25 cellular contexts compared by ENCODE assay signal in the genomic region with DNA sequence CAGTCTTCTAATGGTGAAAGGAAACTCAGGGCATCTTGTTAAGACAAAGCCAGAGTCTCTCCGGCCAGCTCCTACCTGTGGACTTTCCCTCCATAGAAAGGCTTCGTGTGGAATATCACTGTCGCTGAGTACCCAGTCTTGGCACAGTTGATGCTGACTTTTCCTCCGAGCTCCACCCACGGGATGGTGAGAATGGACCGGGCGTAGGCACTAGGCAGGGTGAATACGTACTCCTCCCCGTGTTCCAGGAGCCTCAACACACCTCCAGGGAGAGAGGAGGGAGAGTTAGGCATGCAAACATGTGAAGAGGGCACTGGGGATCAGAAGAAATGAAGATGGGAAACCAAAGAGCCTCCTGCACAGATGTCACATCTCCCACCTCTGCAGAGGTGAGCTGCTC.
"Had no signal": no experiment of that assay in that cellular context is flagged by ENCODE, and none has a peak within 500 bp of the region (broad histone marks: within the 10 kb centered on the region; RNA-seq: fewer than 3 reads in every experiment).

No MANE protein-coding gene starts in this region.

- H3K27me3 ChIP-seq: esophagus muscularis mucosa, foreskin keratinocyte, gastroesophageal sphincter, heart left ventricle, neural progenitor cell, right lobe of liver, testis, tibial nerve, upper lobe of left lung had no signal

- H3K4me1 Mint-ChIP-seq: immature natural killer cell, neural progenitor cell had no signal

- DNase-seq: effector memory CD4-positive, alpha-beta T cell; foreskin keratinocyte; heart left ventricle; hippocampal formation; immature natural killer cell; islet precursor cell; kidney glomerular epithelial cell; left ventricle myocardium superior; lower lobe of right lung; naive B cell; right lobe of liver; stimulated activated CD4-positive, alpha-beta T cell treated with anti-CD3 and anti-CD28 coated beads, Interleukin-15, amount 100 ng/mL, for 24 hours; stimulated activated CD4-positive, alpha-beta T cell treated with anti-CD3 and anti-CD28 coated beads, Interleukin-4, amount 100 ng/mL, for 1 hour; stimulated activated CD8-positive, alpha-beta memory T cell treated with anti-CD3 and anti-CD28 coated beads, Interleukin-4, amount 100 ng/mL, for 48 hours; stimulated activated naive CD8-positive, alpha-beta T cell treated with anti-CD3 and anti-CD28 coated beads, Interleukin-15, Interleukin-2, amounts not matched to agents 100 U/mL and 50 U/mL, for 24 hours; substantia nigra; testis; upper lobe of left lung had no signal

- ATAC-seq: foreskin keratinocyte; gastroesophageal sphincter; natural killer cell treated with Interleukin-12 subunit alpha and Interleukin-12 subunit beta and Interleukin-15 and Interleukin-18, amount 100 ng/mL, for 72 hours; stimulated activated naive CD8-positive, alpha-beta T cell treated with anti-CD3 and anti-CD28 coated beads, Interleukin-15, Interleukin-2, amounts not matched to agents 100 U/mL and 50 U/mL, for 24 hours had no signal

- H3K27ac ChIP-seq: esophagus muscularis mucosa, foreskin keratinocyte, gastroesophageal sphincter, heart left ventricle, lower lobe of right lung, neural progenitor cell, parathyroid adenoma, right lobe of liver, testis, tibial nerve, upper lobe of left lung had no signal

- H3K27me3 Mint-ChIP-seq: naive B cell, progenitor cell of endocrine pancreas had no signal

- H3K9me3 Mint-ChIP-seq: immature natural killer cell; natural killer cell treated with Interleukin-12 subunit alpha and Interleukin-12 subunit beta and Interleukin-15 and Interleukin-18, amount 100 ng/mL, for 72 hours had no signal

- H3K36me3 Mint-ChIP-seq: immature natural killer cell; natural killer cell treated with Interleukin-12 subunit alpha and Interleukin-12 subunit beta and Interleukin-15 and Interleukin-18, amount 100 ng/mL, for 72 hours; neural progenitor cell had no signal

- H3K4me3 Mint-ChIP-seq: immature natural killer cell; natural killer cell treated with Interleukin-12 subunit alpha and Interleukin-12 subunit beta and Interleukin-15 and Interleukin-18, amount 100 ng/mL, for 72 hours; neural progenitor cell had no signal

- H3K9me3 ChIP-seq: esophagus muscularis mucosa, gastroesophageal sphincter, heart left ventricle, lower lobe of right lung, right lobe of liver, testis, tibial nerve, upper lobe of left lung had no signal

- H3K36me3 ChIP-seq: esophagus muscularis mucosa, heart left ventricle, lower lobe of right lung, neural progenitor cell, right lobe of liver, upper lobe of left lung had no signal

- H3K4me1 ChIP-seq: foreskin keratinocyte, gastroesophageal sphincter, neural progenitor cell, parathyroid adenoma, right lobe of liver, testis had no signal

- H3K4me3 ChIP-seq: esophagus muscularis mucosa, gastroesophageal sphincter, heart left ventricle, lower lobe of right lung, neural progenitor cell, right lobe of liver, testis, tibial nerve, upper lobe of left lung had no signal

- H3K27ac Mint-ChIP-seq: immature natural killer cell; natural killer cell treated with Interleukin-12 subunit alpha and Interleukin-12 subunit beta and Interleukin-15 and Interleukin-18, amount 100 ng/mL, for 72 hours; neural progenitor cell; progenitor cell of endocrine pancreas had no signal
